In the genomic region with DNA sequence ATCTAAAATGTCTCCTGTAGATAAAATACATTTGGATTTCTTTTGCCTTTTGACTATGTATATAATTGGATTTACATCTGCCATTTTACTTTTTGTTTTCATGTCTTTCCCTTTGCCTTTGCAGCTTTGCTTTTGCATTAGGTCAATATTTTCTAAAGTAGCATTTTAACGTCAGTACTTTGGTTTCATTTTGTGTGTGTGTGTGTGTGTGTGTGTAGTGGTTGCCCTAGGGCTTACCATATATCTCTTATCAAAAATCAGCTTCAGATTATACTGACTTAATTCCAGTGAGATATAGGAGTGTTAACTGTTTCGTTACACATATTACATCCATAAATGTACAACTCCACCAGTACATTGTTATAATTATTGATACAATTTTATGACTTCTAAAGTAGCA, we compare ENCODE assay signal across 16 cellular contexts. TPM values are rescaled to one million over a fixed set of nuclear protein-coding genes. Genes with fewer than 3 reads are reported as not detected.
A peak's percentile ranks its signal among the peaks of the same experiment; 100 is the strongest.
DNase-seq lines count a peak whose midpoint lies in the region; ATAC-seq lines count a peak whose summit lies in the region.
"Had no signal": no experiment of that assay in that cellular context is flagged by ENCODE, and none has a peak within 500 bp of the region (broad histone marks: within the 10 kb centered on the region; RNA-seq: fewer than 3 reads in every experiment).

No MANE protein-coding gene starts in this region.

- POLR2A ChIA-PET in activated CD4-positive, alpha-beta memory T cell treated with anti-CD3 and anti-CD28 coated beads, Interleukin-2, amount 10 ng/mL, durations not matched to agents 7 days and 5 days (lab: Charles Lee) = interaction anchor here (0.8 to 2.1 kb wide), 4 partner anchors 8 to 42 kb away, joined by 3 to 6 read pairs (median 4); a partner anchor contains a TSS

- peaks cover 88% of the 10 kb centered on the region for H3K36me3 Mint-ChIP-seq in stimulated activated naive CD8-positive, alpha-beta T cell treated with anti-CD3 and anti-CD28 coated beads, Interleukin-15, Interleukin-2, amounts not matched to agents 100 ng/mL and 50 ng/mL, for 24 hours (ENCODE audit: low read depth)
- H3K36me3 Mint-ChIP-seq in activated CD4-positive, alpha-beta memory T cell treated with anti-CD3 and anti-CD28 coated beads, Interleukin-2, amount 10 ng/mL, durations not matched to agents 7 days and 5 days (ENCODE audit: low read depth) = peaks cover 96% of the 10 kb centered on the region
- peaks cover 78% of the 10 kb centered on the region for H3K36me3 Mint-ChIP-seq in central memory CD8-positive, alpha-beta T cell (ENCODE audit: insufficient read depth)

- H3K27ac Mint-ChIP-seq in stimulated activated naive CD8-positive, alpha-beta T cell treated with anti-CD3 and anti-CD28 coated beads, Interleukin-15, Interleukin-2, amounts not matched to agents 100 ng/mL and 50 ng/mL, for 24 hours = peak overlapping the region; percentile 82
- H3K27ac Mint-ChIP-seq in activated CD4-positive, alpha-beta memory T cell treated with anti-CD3 and anti-CD28 coated beads, Interleukin-2, amount 10 ng/mL, durations not matched to agents 7 days and 5 days = peak overlapping the region; percentile 55
- H3K27ac Mint-ChIP-seq in central memory CD8-positive, alpha-beta T cell (ENCODE audit: low read depth) = peak overlapping the region; percentile 40

- no peak for DNase-seq in stimulated activated naive CD8-positive, alpha-beta T cell treated with anti-CD3 and anti-CD28 coated beads, Interleukin-15, Interleukin-2, amounts not matched to agents 100 U/mL and 50 U/mL, for 24 hours
- DNase-seq in activated CD4-positive, alpha-beta memory T cell treated with anti-CD3 and anti-CD28 coated beads, Interleukin-2, amount 10 ng/mL, durations not matched to agents 7 days and 5 days = no peak
- no peak for DNase-seq in central memory CD8-positive, alpha-beta T cell (ENCODE audit: low spot score in 2 of 2)
- no peak for DNase-seq in hepatic stellate cell (ENCODE audit: low spot score)
- DNase-seq in pons (ENCODE audit: low spot score) = no peak
- no peak for DNase-seq in SIG-M5 treated with dmso at 0.1 percent for 504 hours (lab: John Stamatoyannopoulos, UW; ENCODE audit: unreplicated experiment)
- DNase-seq: BE2C, DMS153, EL, KG1, NCI-H1092 treated with DMSO at 0.1 percent for 48 hours, NCI-H1694, NCI-H446, NCI-H748 treated with DMSO at 0.1 percent for 48 hours, PC-3 had no signal

- H3K4me1 Mint-ChIP-seq in stimulated activated naive CD8-positive, alpha-beta T cell treated with anti-CD3 and anti-CD28 coated beads, Interleukin-15, Interleukin-2, amounts not matched to agents 100 ng/mL and 50 ng/mL, for 24 hours (ENCODE audit: low read depth) = peaks cover 34% of the 10 kb centered on the region
- H3K4me1 Mint-ChIP-seq in activated CD4-positive, alpha-beta memory T cell treated with anti-CD3 and anti-CD28 coated beads, Interleukin-2, amount 10 ng/mL, durations not matched to agents 7 days and 5 days = peaks cover 22% of the 10 kb centered on the region
- peaks cover 38% of the 10 kb centered on the region for H3K4me1 Mint-ChIP-seq in central memory CD8-positive, alpha-beta T cell

- peak overlapping the region; percentile 52 for H3K4me3 Mint-ChIP-seq in stimulated activated naive CD8-positive, alpha-beta T cell treated with anti-CD3 and anti-CD28 coated beads, Interleukin-15, Interleukin-2, amounts not matched to agents 100 ng/mL and 50 ng/mL, for 24 hours
- H3K4me3 Mint-ChIP-seq in activated CD4-positive, alpha-beta memory T cell treated with anti-CD3 and anti-CD28 coated beads, Interleukin-2, amount 10 ng/mL, durations not matched to agents 7 days and 5 days = no peak overlapping the region
- peak overlapping the region; percentile 0 for H3K4me3 Mint-ChIP-seq in central memory CD8-positive, alpha-beta T cell

- no peaks in the 10 kb centered on the region for H3K9me3 Mint-ChIP-seq in stimulated activated naive CD8-positive, alpha-beta T cell treated with anti-CD3 and anti-CD28 coated beads, Interleukin-15, Interleukin-2, amounts not matched to agents 100 ng/mL and 50 ng/mL, for 24 hours
- peaks cover 2% of the 10 kb centered on the region for H3K9me3 Mint-ChIP-seq in activated CD4-positive, alpha-beta memory T cell treated with anti-CD3 and anti-CD28 coated beads, Interleukin-2, amount 10 ng/mL, durations not matched to agents 7 days and 5 days
- peaks cover 5% of the 10 kb centered on the region for H3K9me3 Mint-ChIP-seq in central memory CD8-positive, alpha-beta T cell

- ATAC-seq in stimulated activated naive CD8-positive, alpha-beta T cell treated with anti-CD3 and anti-CD28 coated beads, Interleukin-15, Interleukin-2, amounts not matched to agents 100 U/mL and 50 U/mL, for 24 hours = no peak
- no peak for ATAC-seq in central memory CD8-positive, alpha-beta T cell (replicated peaks; ENCODE audit: extremely low read depth, poor library complexity, severe bottlenecking)
- ATAC-seq: PC-3 had no signal

- no peaks in the 10 kb centered on the region for H3K27me3 Mint-ChIP-seq in stimulated activated naive CD8-positive, alpha-beta T cell treated with anti-CD3 and anti-CD28 coated beads, Interleukin-15, Interleukin-2, amounts not matched to agents 100 ng/mL and 50 ng/mL, for 24 hours
- no peaks in the 10 kb centered on the region for H3K27me3 Mint-ChIP-seq in activated CD4-positive, alpha-beta memory T cell treated with anti-CD3 and anti-CD28 coated beads, Interleukin-2, amount 10 ng/mL, durations not matched to agents 7 days and 5 days
- no peaks in the 10 kb centered on the region for H3K27me3 Mint-ChIP-seq in central memory CD8-positive, alpha-beta T cell

- CTCF ChIA-PET in activated CD4-positive, alpha-beta memory T cell treated with anti-CD3 and anti-CD28 coated beads, Interleukin-2, amount 10 ng/mL, durations not matched to agents 7 days and 5 days (lab: Charles Lee) = no interaction called here

RNA-seq across cellular contexts. Expression of a gene that starts 26.1 kb away (rescaled TPM):
- total RNA-seq in activated CD4-positive, alpha-beta memory T cell treated with anti-CD3 and anti-CD28 coated beads, Interleukin-2, amount 10 ng/mL, durations not matched to agents 7 days and 5 days = 10 to 100 TPM; 53.3 to 57.0 TPM

RNA-seq across cellular contexts. Expression of a gene that starts 42.6 kb away (rescaled TPM):
- total RNA-seq in activated CD4-positive, alpha-beta memory T cell treated with anti-CD3 and anti-CD28 coated beads, Interleukin-2, amount 10 ng/mL, durations not matched to agents 7 days and 5 days = 100 to 1,000 TPM; 186 to 188 TPM
